Comparison of ENCODE assay signal across 1 cellular context in the genomic region with DNA sequence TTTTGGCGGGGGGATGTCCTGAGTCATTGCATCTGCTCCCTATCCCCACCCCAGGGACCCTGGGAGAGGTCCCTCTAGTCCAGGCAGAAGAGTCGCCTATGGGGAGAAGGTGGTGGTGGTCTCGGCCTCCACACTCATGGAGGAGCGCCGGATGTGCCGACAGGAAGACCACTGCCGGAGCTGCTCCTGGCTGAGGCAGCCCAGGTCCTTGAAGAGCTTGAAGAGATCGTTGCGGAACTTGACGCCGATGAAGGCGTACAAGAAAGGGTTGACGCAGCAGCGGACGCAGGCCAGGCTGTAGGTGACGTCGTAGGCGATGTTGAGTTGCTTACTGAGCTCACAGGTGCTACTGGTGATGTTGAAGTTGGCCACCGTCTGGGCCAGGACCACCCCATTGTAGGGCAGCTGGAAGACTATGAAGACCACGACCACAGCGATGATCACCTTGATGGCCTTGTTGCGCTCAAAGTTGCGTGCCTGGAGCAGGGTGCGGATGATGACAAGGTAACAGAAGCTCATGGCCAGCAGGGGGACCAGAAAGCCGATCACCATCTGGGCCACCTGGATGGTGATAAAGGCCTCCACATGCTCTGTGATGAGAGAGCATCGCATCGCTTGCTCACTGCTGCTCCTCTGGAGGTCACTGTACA.
TF ChIP-seq lines count a peak whose summit lies in the region.

No MANE protein-coding gene starts in this region.

TF ChIP-seq in K562, 482 proteins besides CTCF, POLR2A, EP300 and RAD21 (continued from another document):
- TF ChIP-seq, protein P1, sequence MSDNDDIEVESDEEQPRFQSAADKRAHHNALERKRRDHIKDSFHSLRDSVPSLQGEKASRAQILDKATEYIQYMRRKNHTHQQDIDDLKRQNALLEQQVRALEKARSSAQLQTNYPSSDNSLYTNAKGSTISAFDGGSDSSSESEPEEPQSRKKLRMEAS (CRISPR knock-in tag; IDR thresholded peaks at IDR 0.05): 0 out of 2 replicates have a peak, but pooled peaks have one; percentile 10
- TF ChIP-seq PHF21A (IDR thresholded peaks at IDR 0.05; ENCODE audit: borderline replicate concordance, low read depth) (no peak), TEAD2 (tag; IDR thresholded peaks at IDR 0.05) (no peak), C11orf30 (IDR thresholded peaks at IDR 0.05; ENCODE audit: low read depth) (no peak), CEBPB (tag; IDR thresholded peaks at IDR 0.05) (no peak), SMAD1 (IDR thresholded peaks at IDR 0.05; ENCODE audit: low read depth, low read length, partially characterized antibody) (no peak), SREBF2 (CRISPR knock-in tag; IDR thresholded peaks at IDR 0.05) (no peak), MAFF (IDR thresholded peaks at IDR 0.05; ENCODE audit: low read length) (no peak), ZNF551 (CRISPR knock-in tag; IDR thresholded peaks at IDR 0.05) (no peak), ELF1 (tag; IDR thresholded peaks at IDR 0.05) (no peak), MAZ (CRISPR knock-in tag; conservative IDR thresholded peaks at IDR 0.05 in 1 of 2, IDR thresholded peaks at IDR 0.05 in 1 of 2) (no peak), BCOR (IDR thresholded peaks at IDR 0.05) (no peak), ZNF766 (CRISPR knock-in tag; conservative IDR thresholded peaks at IDR 0.05) (no peak), FOS (IDR thresholded peaks at IDR 0.05; ENCODE audit: extremely low read depth, insufficient read length) (no peak), SNIP1 (IDR thresholded peaks at IDR 0.05; ENCODE audit: low read depth) (no peak), CREM (IDR thresholded peaks at IDR 0.05; ENCODE audit: low read depth) (peak; percentile 15; the same call in 1 of the 2 replicates), HLTF (IDR thresholded peaks at IDR 0.05) (no peak), SMC3 (conservative IDR thresholded peaks at IDR 0.05; ENCODE audit: insufficient read depth, low read depth, low read length) (no peak), ZNF830 (CRISPR knock-in tag; IDR thresholded peaks at IDR 0.05) (no peak), ASH1L (IDR thresholded peaks at IDR 0.05; ENCODE audit: borderline replicate concordance, low read depth, partially characterized antibody) (no peak), GATA2 (CRISPR knock-in tag; IDR thresholded peaks at IDR 0.05) (no peak), POLR2AphosphoS2 (IDR thresholded peaks at IDR 0.05; ENCODE audit: low read length) (no peak), RBM17 (IDR thresholded peaks at IDR 0.05; ENCODE audit: borderline replicate concordance, low read depth, low read length) (no peak), XRCC5 (IDR thresholded peaks at IDR 0.05; ENCODE audit: low read depth, low read length) (no peak), SMARCB1 (IDR thresholded peaks at IDR 0.05; ENCODE audit: insufficient read length, low read depth) (no peak)
- TF ChIP-seq, protein P2, sequence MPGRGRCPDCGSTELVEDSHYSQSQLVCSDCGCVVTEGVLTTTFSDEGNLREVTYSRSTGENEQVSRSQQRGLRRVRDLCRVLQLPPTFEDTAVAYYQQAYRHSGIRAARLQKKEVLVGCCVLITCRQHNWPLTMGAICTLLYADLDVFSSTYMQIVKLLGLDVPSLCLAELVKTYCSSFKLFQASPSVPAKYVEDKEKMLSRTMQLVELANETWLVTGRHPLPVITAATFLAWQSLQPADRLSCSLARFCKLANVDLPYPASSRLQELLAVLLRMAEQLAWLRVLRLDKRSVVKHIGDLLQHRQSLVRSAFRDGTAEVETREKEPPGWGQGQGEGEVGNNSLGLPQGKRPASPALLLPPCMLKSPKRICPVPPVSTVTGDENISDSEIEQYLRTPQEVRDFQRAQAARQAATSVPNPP (IDR thresholded peaks at IDR 0.05; ENCODE audit: borderline replicate concordance, insufficient read depth, insufficient read length): no peak
- TF ChIP-seq, protein P3, sequence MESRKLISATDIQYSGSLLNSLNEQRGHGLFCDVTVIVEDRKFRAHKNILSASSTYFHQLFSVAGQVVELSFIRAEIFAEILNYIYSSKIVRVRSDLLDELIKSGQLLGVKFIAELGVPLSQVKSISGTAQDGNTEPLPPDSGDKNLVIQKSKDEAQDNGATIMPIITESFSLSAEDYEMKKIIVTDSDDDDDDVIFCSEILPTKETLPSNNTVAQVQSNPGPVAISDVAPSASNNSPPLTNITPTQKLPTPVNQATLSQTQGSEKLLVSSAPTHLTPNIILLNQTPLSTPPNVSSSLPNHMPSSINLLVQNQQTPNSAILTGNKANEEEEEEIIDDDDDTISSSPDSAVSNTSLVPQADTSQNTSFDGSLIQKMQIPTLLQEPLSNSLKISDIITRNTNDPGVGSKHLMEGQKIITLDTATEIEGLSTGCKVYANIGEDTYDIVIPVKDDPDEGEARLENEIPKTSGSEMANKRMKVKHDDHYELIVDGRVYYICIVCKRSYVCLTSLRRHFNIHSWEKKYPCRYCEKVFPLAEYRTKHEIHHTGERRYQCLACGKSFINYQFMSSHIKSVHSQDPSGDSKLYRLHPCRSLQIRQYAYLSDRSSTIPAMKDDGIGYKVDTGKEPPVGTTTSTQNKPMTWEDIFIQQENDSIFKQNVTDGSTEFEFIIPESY (CRISPR knock-in tag; IDR thresholded peaks at IDR 0.05): no peak; the same call in 1 of the 2 replicates
- TF ChIP-seq, protein P4, sequence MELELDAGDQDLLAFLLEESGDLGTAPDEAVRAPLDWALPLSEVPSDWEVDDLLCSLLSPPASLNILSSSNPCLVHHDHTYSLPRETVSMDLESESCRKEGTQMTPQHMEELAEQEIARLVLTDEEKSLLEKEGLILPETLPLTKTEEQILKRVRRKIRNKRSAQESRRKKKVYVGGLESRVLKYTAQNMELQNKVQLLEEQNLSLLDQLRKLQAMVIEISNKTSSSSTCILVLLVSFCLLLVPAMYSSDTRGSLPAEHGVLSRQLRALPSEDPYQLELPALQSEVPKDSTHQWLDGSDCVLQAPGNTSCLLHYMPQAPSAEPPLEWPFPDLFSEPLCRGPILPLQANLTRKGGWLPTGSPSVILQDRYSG (tag; conservative IDR thresholded peaks at IDR 0.05; ENCODE audit: low read depth): no peak
- TF ChIP-seq, protein P5, sequence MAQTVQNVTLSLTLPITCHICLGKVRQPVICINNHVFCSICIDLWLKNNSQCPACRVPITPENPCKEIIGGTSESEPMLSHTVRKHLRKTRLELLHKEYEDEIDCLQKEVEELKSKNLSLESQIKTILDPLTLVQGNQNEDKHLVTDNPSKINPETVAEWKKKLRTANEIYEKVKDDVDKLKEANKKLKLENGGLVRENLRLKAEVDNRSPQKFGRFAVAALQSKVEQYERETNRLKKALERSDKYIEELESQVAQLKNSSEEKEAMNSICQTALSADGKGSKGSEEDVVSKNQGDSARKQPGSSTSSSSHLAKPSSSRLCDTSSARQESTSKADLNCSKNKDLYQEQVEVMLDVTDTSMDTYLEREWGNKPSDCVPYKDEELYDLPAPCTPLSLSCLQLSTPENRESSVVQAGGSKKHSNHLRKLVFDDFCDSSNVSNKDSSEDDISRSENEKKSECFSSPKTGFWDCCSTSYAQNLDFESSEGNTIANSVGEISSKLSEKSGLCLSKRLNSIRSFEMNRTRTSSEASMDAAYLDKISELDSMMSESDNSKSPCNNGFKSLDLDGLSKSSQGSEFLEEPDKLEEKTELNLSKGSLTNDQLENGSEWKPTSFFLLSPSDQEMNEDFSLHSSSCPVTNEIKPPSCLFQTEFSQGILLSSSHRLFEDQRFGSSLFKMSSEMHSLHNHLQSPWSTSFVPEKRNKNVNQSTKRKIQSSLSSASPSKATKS (CRISPR knock-in tag; IDR thresholded peaks at IDR 0.05): no peak
- TF ChIP-seq, protein P6, sequence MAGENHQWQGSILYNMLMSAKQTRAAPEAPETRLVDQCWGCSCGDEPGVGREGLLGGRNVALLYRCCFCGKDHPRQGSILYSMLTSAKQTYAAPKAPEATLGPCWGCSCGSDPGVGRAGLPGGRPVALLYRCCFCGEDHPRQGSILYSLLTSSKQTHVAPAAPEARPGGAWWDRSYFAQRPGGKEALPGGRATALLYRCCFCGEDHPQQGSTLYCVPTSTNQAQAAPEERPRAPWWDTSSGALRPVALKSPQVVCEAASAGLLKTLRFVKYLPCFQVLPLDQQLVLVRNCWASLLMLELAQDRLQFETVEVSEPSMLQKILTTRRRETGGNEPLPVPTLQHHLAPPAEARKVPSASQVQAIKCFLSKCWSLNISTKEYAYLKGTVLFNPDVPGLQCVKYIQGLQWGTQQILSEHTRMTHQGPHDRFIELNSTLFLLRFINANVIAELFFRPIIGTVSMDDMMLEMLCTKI (IDR thresholded peaks at IDR 0.05; ENCODE audit: partially characterized antibody): no peak
- TF ChIP-seq, protein P7, sequence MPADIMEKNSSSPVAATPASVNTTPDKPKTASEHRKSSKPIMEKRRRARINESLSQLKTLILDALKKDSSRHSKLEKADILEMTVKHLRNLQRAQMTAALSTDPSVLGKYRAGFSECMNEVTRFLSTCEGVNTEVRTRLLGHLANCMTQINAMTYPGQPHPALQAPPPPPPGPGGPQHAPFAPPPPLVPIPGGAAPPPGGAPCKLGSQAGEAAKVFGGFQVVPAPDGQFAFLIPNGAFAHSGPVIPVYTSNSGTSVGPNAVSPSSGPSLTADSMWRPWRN (IDR thresholded peaks at IDR 0.05; ENCODE audit: low read depth): no peak
